Comparison of ENCODE assay signal across 8 cellular contexts in the genomic region with DNA sequence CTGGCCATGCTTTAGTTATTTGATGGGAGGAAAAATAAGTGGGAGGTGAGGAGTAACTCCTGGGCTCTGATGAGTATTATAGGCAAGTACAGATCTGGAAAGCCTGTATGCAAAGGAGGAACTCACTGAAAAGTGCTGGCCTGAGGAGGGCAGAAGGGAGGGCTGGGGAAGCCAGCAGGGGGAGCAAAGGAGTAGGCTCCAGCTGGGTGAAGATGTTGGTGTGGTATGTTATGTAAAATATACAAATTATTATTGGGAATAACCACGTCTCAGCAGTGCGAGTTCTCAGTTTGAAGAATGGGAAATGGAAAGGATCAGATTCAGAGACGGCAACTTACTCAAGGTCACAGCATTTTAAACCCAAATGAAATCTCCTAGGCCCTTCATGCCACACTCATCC. TPM values are rescaled to one million over a fixed set of nuclear protein-coding genes. Genes with fewer than 3 reads are reported as not detected.
A peak's percentile ranks its signal among the peaks of the same experiment; 100 is the strongest.
DNase-seq lines count a peak whose midpoint lies in the region; ATAC-seq, FAIRE-seq and TF ChIP-seq lines count a peak whose summit lies in the region.
"Not testable (repeated sequence)": the region's sequence is repeated elsewhere in the genome, so short reads cannot be mapped to it uniquely, and the experiment has no call there.

No MANE protein-coding gene starts in this region.

- TF ChIP-seq CTCF in A549 (IDR thresholded peaks at IDR 0.05), result peak; percentile 32; the same call in 2 of the 3 replicates
- TF ChIP-seq CTCF in GM12872 (IDR thresholded peaks at IDR 0.05; ENCODE audit: insufficient read depth, low read depth, low read length), result peak; percentile 58
- TF ChIP-seq CTCF in Peyer's patch (IDR thresholded peaks at IDR 0.05), result peak in 4 of 6 experiments; percentile 42 to 56 (median 45)
- peak; percentile 29 for TF ChIP-seq CTCF in MCF 10A (IDR thresholded peaks at IDR 0.05; ENCODE audit: unreplicated experiment)

- H3K36me3 ChIP-seq in Peyer's patch; naive thymus-derived CD4-positive, alpha-beta T cell (ENCODE audit: control insufficient read depth in 2 of 3, insufficient read depth in 3 of 3, low read length in 3 of 3): not testable (repeated sequence)

- H3K4me1 ChIP-seq in A549; naive thymus-derived CD4-positive, alpha-beta T cell (ENCODE audit: control insufficient read depth in 2 of 2, insufficient read depth in 2 of 2, low read length in 2 of 2): not testable (repeated sequence)
- H3K4me1 ChIP-seq in Peyer's patch, result peaks cover 0 to 10% (median 0%) of the 10 kb centered on the region in 4 donors

- POLR2A ChIA-PET in A549 (lab: Yijun Ruan, JAX); MCF 10A (lab: Yijun Ruan, JAX); naive thymus-derived CD4-positive, alpha-beta T cell (lab: Charles Lee): not testable (repeated sequence)

- intact Hi-C loops in MCF 10A (cut with micrococcal nuclease); Right ventricle myocardium superior (cut with DNase I); naive thymus-derived CD4-positive, alpha-beta T cell (cut with micrococcal nuclease): not testable (repeated sequence)

- not testable (repeated sequence) for H3K4me3 ChIP-seq in A549; Peyer's patch; naive thymus-derived CD4-positive, alpha-beta T cell (ENCODE audit: low read length)

- peak in 1 of 2 experiments; percentile 43 for DNase-seq in A549 (ENCODE audit: low read depth in 1 of 2, low spot score in 1 of 2)
- peak; percentile 51 to 80 (median 57) for DNase-seq in Peyer's patch
- DNase-seq in activated CD8-positive, alpha-beta memory T cell treated with anti-CD3 and anti-CD28 coated beads, Interleukin-2, amount 50 U/mL, for 4 hours, result peak; percentile 67
- DNase-seq in MCF 10A (ENCODE audit: unreplicated experiment), result peak; percentile 29
- DNase-seq in Right ventricle myocardium superior, result peak; percentile 80
- DNase-seq in naive thymus-derived CD4-positive, alpha-beta T cell, result peak; percentile 33 to 62 (median 53)
- DNase-seq in stimulated activated CD4-positive, alpha-beta T cell treated with anti-CD3 and anti-CD28 coated beads, Interleukin-4, amount 100 ng/mL, for 24 hours, result peak; percentile 67

- H3K27ac Mint-ChIP-seq in MCF 10A (ENCODE audit: low read depth, unreplicated experiment), result not testable (repeated sequence)
- H3K27ac Mint-ChIP-seq in naive thymus-derived CD4-positive, alpha-beta T cell, result peak overlapping the region in 3 of 9 donors; percentile 60 to 88 (median 70)

- FAIRE-seq in A549 (lab: Jason Lieb, UNC), result not testable (repeated sequence)

- H3K27me3 Mint-ChIP-seq in MCF 10A (ENCODE audit: insufficient read depth, unreplicated experiment); naive thymus-derived CD4-positive, alpha-beta T cell: not testable (repeated sequence)

- H3K36me3 Mint-ChIP-seq in MCF 10A (ENCODE audit: insufficient read depth, unreplicated experiment); naive thymus-derived CD4-positive, alpha-beta T cell: not testable (repeated sequence)

- not testable (repeated sequence) for BruUV-seq in MCF 10A (replicated peaks; lab: Mats Ljungman, UMichigan)

- H3K9me3 ChIP-seq in A549; Peyer's patch; naive thymus-derived CD4-positive, alpha-beta T cell (ENCODE audit: control insufficient read depth in 2 of 3, low read length in 3 of 3): not testable (repeated sequence)

- H3K9me3 Mint-ChIP-seq in MCF 10A (ENCODE audit: unreplicated experiment); naive thymus-derived CD4-positive, alpha-beta T cell: not testable (repeated sequence)

- CTCF ChIA-PET in A549 (lab: Yijun Ruan, JAX), result not testable (repeated sequence)
- CTCF ChIA-PET in MCF 10A (lab: Yijun Ruan, JAX), result interaction anchor here (0.7 kb wide), 1 partner anchor 378 kb away, joined by 3 read pairs; no protein-coding TSS in a partner anchor
- CTCF ChIA-PET in naive thymus-derived CD4-positive, alpha-beta T cell (lab: Charles Lee), result interaction anchor here (0.6 kb wide), 1 partner anchor 17 kb away, joined by 3 read pairs; no protein-coding TSS in a partner anchor

- TF ChIP-seq RAD21 in A549 (conservative IDR thresholded peaks at IDR 0.05 in 1 of 2, IDR thresholded peaks at IDR 0.05 in 1 of 2), result peak in 1 of 2 experiments; percentile 12; a peak in 1 of 5 replicates

- H3K4me2 ChIP-seq in A549, result not testable (repeated sequence)

- peaks cover 13% of the 10 kb centered on the region for H3K4me1 Mint-ChIP-seq in MCF 10A (ENCODE audit: insufficient read depth, unreplicated experiment)
- peaks cover 24 to 49% (median 33%) of the 10 kb centered on the region in 7 donors for H3K4me1 Mint-ChIP-seq in naive thymus-derived CD4-positive, alpha-beta T cell

- H3K27me3 ChIP-seq in Peyer's patch; naive thymus-derived CD4-positive, alpha-beta T cell (ENCODE audit: control insufficient read depth in 2 of 2, insufficient read depth in 2 of 2, low read length in 2 of 2): not testable (repeated sequence)

- 23% methylated on average over 3 of the region's 3 CpGs for WGBS in A549 (ENCODE audit: missing lambda C conversion rate)

- not testable (repeated sequence) for H3K27ac ChIP-seq in A549; Peyer's patch; naive thymus-derived CD4-positive, alpha-beta T cell (ENCODE audit: low read depth, low read length)

- not testable (repeated sequence) for H3K4me3 Mint-ChIP-seq in MCF 10A (ENCODE audit: unreplicated experiment)
- peak overlapping the region in 1 of 10 donors; percentile 80 for H3K4me3 Mint-ChIP-seq in naive thymus-derived CD4-positive, alpha-beta T cell

- TF ChIP-seq POLR2A in A549 (IDR thresholded peaks at IDR 0.05; ENCODE audit: low read length); Peyer's patch (IDR thresholded peaks at IDR 0.05): not testable (repeated sequence)

- peak in 1 of 2 experiments; percentile 76; a peak in 1 of 6 replicates for ATAC-seq in A549
- ATAC-seq in Right ventricle myocardium superior (ENCODE audit: poor library complexity); naive thymus-derived CD4-positive, alpha-beta T cell: not testable (repeated sequence)

- TF ChIP-seq EP300 in A549 (IDR thresholded peaks at IDR 0.05), result not testable (repeated sequence)

TF ChIP-seq in A549, 52 proteins besides CTCF, POLR2A, EP300 and RAD21:
- 0 out of 3 replicates have a peak, but pooled peaks have one; percentile 7 for TF ChIP-seq SMC3 (IDR thresholded peaks at IDR 0.05)

RNA-seq across cellular contexts. Expression of gene RABL2A, which starts 39.9 kb away (rescaled TPM):
- polyA plus RNA-seq in A549 (2011; rRNA removed) (20.8 and 24.5 TPM in 2 replicates), A549 (2017; fragmentation: RNase III; extraction: RNeasy Plus Mini Kit Qiagen cat#74134 plus additional on column Dnase treatment) (13.0 to 14.9 TPM (median 13.5 TPM) in 3 replicates)
- 10.6 and 11.5 TPM in 2 replicates for polyA plus RNA-seq in A549 (2012; cell fraction: cytosol; rRNA removed)
- polyA plus RNA-seq in A549 (2012; cell fraction: nucleus; rRNA removed), result 23.4 and 29.7 TPM in 2 replicates
- polyA minus RNA-seq in A549 (2011; rRNA and poly(A)+ RNA removed), result 27.2 and 28.1 TPM in 2 replicates
- total RNA-seq in Peyer's patch (10 to 100 TPM in 3 of 4 donors, 1 to 10 TPM in 1; 6.7 to 26.5 (median 14.3) TPM), MCF 10A (2022) (17.6 and 24.0 TPM in 2 replicates), Right ventricle myocardium superior (5.2 TPM)
- 10 to 100 TPM; 16.5 to 57.9 (median 26.2) TPM for total RNA-seq in naive thymus-derived CD4-positive, alpha-beta T cell
- polyA plus RNA-seq in naive thymus-derived CD4-positive, alpha-beta T cell, result 10 to 100 TPM; 14.8 to 19.0 TPM
